In the genomic region with DNA sequence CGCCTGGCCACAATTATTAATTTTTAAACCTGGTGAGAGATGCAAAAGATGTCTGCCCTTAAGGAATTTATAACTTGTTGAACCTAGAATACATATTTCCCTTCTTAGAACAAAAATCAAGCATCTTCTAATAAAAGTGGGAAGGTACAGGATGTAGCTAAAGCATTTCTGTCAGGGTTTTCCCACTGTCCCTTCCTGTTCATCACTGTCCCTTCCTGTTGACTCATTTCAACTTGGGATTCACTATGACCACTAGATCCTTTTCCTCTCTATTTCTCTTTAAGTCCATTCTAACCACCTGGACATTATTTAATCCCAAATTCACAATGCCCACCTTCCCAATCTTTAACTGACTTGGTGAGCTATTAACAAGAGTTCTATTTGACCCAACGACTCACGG, we compare ENCODE assay signal across 17 cellular contexts. TPM values are rescaled to one million over a fixed set of nuclear protein-coding genes. Genes with fewer than 3 reads are reported as not detected.
DNase-seq lines count a peak whose midpoint lies in the region; ATAC-seq, FAIRE-seq and TF ChIP-seq lines count a peak whose summit lies in the region.
"Had no signal": no experiment of that assay in that cellular context is flagged by ENCODE, and none has a peak within 500 bp of the region (broad histone marks: within the 10 kb centered on the region; RNA-seq: fewer than 3 reads in every experiment).

No MANE protein-coding gene starts in this region.

- H2AFZ ChIP-seq in endothelial cell of umbilical vein (ENCODE audit: low read depth, low read length), result no peak overlapping the region

- peak overlapping the region; percentile 39 for H3K27ac ChIP-seq in endothelial cell of umbilical vein (ENCODE audit: insufficient read depth, low read depth, low read length)
- H3K27ac ChIP-seq in upper lobe of right lung, result peak overlapping the region; percentile 42

- peaks cover 1% of the 10 kb centered on the region; the same call in 1 of the 2 replicates for H3K27me3 Mint-ChIP-seq in HFFc6 (ENCODE audit: insufficient read depth)
- no peaks in the 10 kb centered on the region for H3K27me3 Mint-ChIP-seq in nephron progenitor cell (ENCODE audit: low read depth, poor library complexity)
- no peaks in the 10 kb centered on the region for H3K27me3 Mint-ChIP-seq in stimulated activated naive B cell treated with anti-CD40 and anti-IgM and Interleukin-4, amounts not matched to agents 10 μg/mL and 1 μg/mL and 100 μg/mL, for 72 hours
- H3K27me3 Mint-ChIP-seq: B cell; CD4-positive, alpha-beta memory T cell had no signal

- H3K9me3 ChIP-seq in endothelial cell of umbilical vein (replicated peaks; ENCODE audit: control insufficient read depth, insufficient read depth, low read length) (no peaks in the 10 kb centered on the region), upper lobe of right lung (no peaks in the 10 kb centered on the region)

- no peak overlapping the region for H3K4me3 ChIP-seq in endothelial cell of umbilical vein (replicated peaks in 1 of 3; ENCODE audit: insufficient read depth in 1 of 3, low read depth in 1 of 3, low read length in 3 of 3)
- no peak overlapping the region for H3K4me3 ChIP-seq in upper lobe of right lung

- no peak for ATAC-seq in upper lobe of right lung
- ATAC-seq in GM18907 (IDR thresholded peaks at IDR 0.05; ENCODE audit: unreplicated experiment), result no peak
- ATAC-seq in stimulated activated naive B cell treated with anti-CD40 and anti-IgM and Interleukin-4, amounts not matched to agents 10 μg/mL and 1 μg/mL and 100 μg/mL, for 72 hours (replicated peaks), result no peak

- no peaks in the 10 kb centered on the region for H3K27me3 ChIP-seq in endothelial cell of umbilical vein (ENCODE audit: control insufficient read depth in 2 of 2, insufficient read depth in 2 of 2, low read length in 2 of 2)
- H3K27me3 ChIP-seq in upper lobe of right lung, result no peaks in the 10 kb centered on the region

- no peak for TF ChIP-seq POLR2A in endothelial cell of umbilical vein (IDR thresholded peaks at IDR 0.05; ENCODE audit: low read depth, low read length)

- H3K4me2 ChIP-seq in endothelial cell of umbilical vein (ENCODE audit: insufficient read depth, low read length), result no peak overlapping the region

- H3K79me2 ChIP-seq in endothelial cell of umbilical vein (ENCODE audit: control insufficient read depth, insufficient read depth, low read length), result no peaks in the 10 kb centered on the region

- H3K4me1 Mint-ChIP-seq in HFFc6 (ENCODE audit: low read depth), result peaks cover 22% of the 10 kb centered on the region
- peaks cover 42% of the 10 kb centered on the region for H3K4me1 Mint-ChIP-seq in nephron progenitor cell
- H3K4me1 Mint-ChIP-seq in stimulated activated naive B cell treated with anti-CD40 and anti-IgM and Interleukin-4, amounts not matched to agents 10 μg/mL and 1 μg/mL and 100 μg/mL, for 72 hours, result peaks cover 12 to 23% of the 10 kb centered on the region in 2 donors

- H3K4me1 ChIP-seq in endothelial cell of umbilical vein (ENCODE audit: control insufficient read depth, extremely low read depth, insufficient read depth, low read length), result peaks cover 15% of the 10 kb centered on the region
- H3K4me1 ChIP-seq in upper lobe of right lung, result peaks cover 9% of the 10 kb centered on the region

- no peak overlapping the region for H3K9ac ChIP-seq in endothelial cell of umbilical vein (replicated peaks; ENCODE audit: extremely low read depth, insufficient read depth, low read length)

- DNase-seq in HFFc6 (no peak), endothelial cell of umbilical vein (ENCODE audit: low read depth, low spot score) (no peak), nephron progenitor cell (no peak), upper lobe of right lung (no peak), GM13977 (ENCODE audit: low spot score) (no peak)
- no peak for DNase-seq in stimulated activated naive B cell treated with anti-CD40 and anti-IgM and Interleukin-4, amounts not matched to agents 10 μg/mL and 1 μg/mL and 100 μg/mL, for 72 hours
- DNase-seq: CD4-positive, alpha-beta memory T cell; GF-D8; Kasumi-1; NCI-H187 treated with DMSO at 0.1 percent for 48 hours; NCI-H2171; NCI-H82; SHP77 treated with DMSO at 0.1 percent for 48 hours had no signal

- H3K4me3 Mint-ChIP-seq in HFFc6 (no peak overlapping the region), nephron progenitor cell (no peak overlapping the region)
- no peak overlapping the region for H3K4me3 Mint-ChIP-seq in stimulated activated naive B cell treated with anti-CD40 and anti-IgM and Interleukin-4, amounts not matched to agents 10 μg/mL and 1 μg/mL and 100 μg/mL, for 72 hours
- H3K4me3 Mint-ChIP-seq: B cell; CD4-positive, alpha-beta memory T cell had no signal

- peaks cover 16% of the 10 kb centered on the region for H3K36me3 Mint-ChIP-seq in HFFc6 (ENCODE audit: low read depth)
- peaks cover 65% of the 10 kb centered on the region for H3K36me3 Mint-ChIP-seq in nephron progenitor cell (ENCODE audit: low read depth)
- peaks cover 11 to 36% of the 10 kb centered on the region in 2 donors for H3K36me3 Mint-ChIP-seq in stimulated activated naive B cell treated with anti-CD40 and anti-IgM and Interleukin-4, amounts not matched to agents 10 μg/mL and 1 μg/mL and 100 μg/mL, for 72 hours

- H3K36me3 ChIP-seq in endothelial cell of umbilical vein (ENCODE audit: control insufficient read depth in 2 of 2, extremely low read depth in 1 of 2, insufficient read depth in 2 of 2, low read length in 2 of 2) (peaks cover 4 to 5% of the 10 kb centered on the region in 2 experiments), upper lobe of right lung (no peaks in the 10 kb centered on the region)

- peak; percentile 24 for FAIRE-seq in endothelial cell of umbilical vein (lab: Jason Lieb, UNC)
- FAIRE-seq: H1, RCC 7860 had no signal

- no peaks in the 10 kb centered on the region for H3K9me1 ChIP-seq in endothelial cell of umbilical vein (replicated peaks; ENCODE audit: control insufficient read depth, extremely low read depth, insufficient read depth, low read length)

- peak overlapping the region; percentile 64 for H3K27ac Mint-ChIP-seq in HFFc6
- peak overlapping the region; percentile 52 for H3K27ac Mint-ChIP-seq in nephron progenitor cell
- H3K27ac Mint-ChIP-seq in stimulated activated naive B cell treated with anti-CD40 and anti-IgM and Interleukin-4, amounts not matched to agents 10 μg/mL and 1 μg/mL and 100 μg/mL, for 72 hours, result no peak overlapping the region
- H3K27ac Mint-ChIP-seq: B cell; CD4-positive, alpha-beta memory T cell had no signal

- POLR2A ChIA-PET in endothelial cell of umbilical vein (lab: Charles Lee), result no interaction called here

- CTCF ChIA-PET in endothelial cell of umbilical vein (lab: Charles Lee), result interaction anchor here (2.4 to 7.4 kb wide), 4 partner anchors 12 to 240 kb away, joined by 19 to 410 read pairs (median 49); a partner anchor contains a TSS

- H3K9me3 Mint-ChIP-seq in HFFc6 (no peaks in the 10 kb centered on the region), nephron progenitor cell (no peaks in the 10 kb centered on the region)
- no peaks in the 10 kb centered on the region for H3K9me3 Mint-ChIP-seq in stimulated activated naive B cell treated with anti-CD40 and anti-IgM and Interleukin-4, amounts not matched to agents 10 μg/mL and 1 μg/mL and 100 μg/mL, for 72 hours
- H3K9me3 Mint-ChIP-seq: CD4-positive, alpha-beta memory T cell had no signal

- intact Hi-C loops in endothelial cell of umbilical vein (cut with micrococcal nuclease), result no loop called here
- intact Hi-C loops in upper lobe of right lung (cut with DNase I), result loop anchor here (5.0 kb wide), 1 partner anchor 239 kb away; no protein-coding TSS in a partner anchor

- BruUV-seq in endothelial cell of umbilical vein (replicated peaks; lab: Mats Ljungman, UMichigan), result no TSS peak

- H4K20me1 ChIP-seq in endothelial cell of umbilical vein (replicated peaks; ENCODE audit: control insufficient read depth, extremely low read depth, insufficient read depth, low read length), result no peaks in the 10 kb centered on the region

- dilution Hi-C loops in endothelial cell of umbilical vein (cut with MboI; ENCODE audit: extremely low pct_ligation_motif_present, low sequenced_read_pairs), result no loop called here

- no peak for TF ChIP-seq CTCF in HFFc6 (IDR thresholded peaks at IDR 0.05)
- TF ChIP-seq CTCF in endothelial cell of umbilical vein (IDR thresholded peaks at IDR 0.05; ENCODE audit: extremely low read depth in 1 of 2, insufficient read depth in 1 of 2, low read depth in 1 of 2, low read length in 2 of 2), result no peak
- TF ChIP-seq CTCF in nephron progenitor cell (IDR thresholded peaks at IDR 0.05), result no peak
- no peak for TF ChIP-seq CTCF in upper lobe of right lung (IDR thresholded peaks at IDR 0.05)
- TF ChIP-seq CTCF in GM13977 (IDR thresholded peaks at IDR 0.05; ENCODE audit: extremely low read depth, insufficient read depth, missing control alignments), result no peak

- in situ Hi-C loops in GM13977 (cut with MboI; ENCODE audit: low pct_unique_long_range_greater_than_20kb, low sequenced_read_pairs, unreplicated experiment), result loop anchor here (25.0 kb wide), 1 partner anchor 239 kb away; a partner anchor contains a TSS

TF ChIP-seq in endothelial cell of umbilical vein, 7 proteins besides CTCF, POLR2A, EP300 and RAD21:
- TF ChIP-seq FOS (IDR thresholded peaks at IDR 0.05; ENCODE audit: borderline replicate concordance, insufficient read depth, low read length) (no peak), MYC (IDR thresholded peaks at IDR 0.05; ENCODE audit: low read depth, low read length) (no peak), EZH2 (IDR thresholded peaks at IDR 0.05; ENCODE audit: borderline replicate concordance, low read depth, low read length, severe bottlenecking) (no peak), GATA2 (IDR thresholded peaks at IDR 0.05; ENCODE audit: insufficient read depth, insufficient read length, low read depth, low read length) (no peak), POLR2AphosphoS5 (IDR thresholded peaks at IDR 0.05; ENCODE audit: insufficient read depth, low read depth, low read length) (no peak), JUN (IDR thresholded peaks at IDR 0.05; ENCODE audit: borderline replicate concordance, insufficient read depth, insufficient read length, low read depth) (no peak)
- TF ChIP-seq, protein P1, sequence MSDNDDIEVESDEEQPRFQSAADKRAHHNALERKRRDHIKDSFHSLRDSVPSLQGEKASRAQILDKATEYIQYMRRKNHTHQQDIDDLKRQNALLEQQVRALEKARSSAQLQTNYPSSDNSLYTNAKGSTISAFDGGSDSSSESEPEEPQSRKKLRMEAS (IDR thresholded peaks at IDR 0.05; ENCODE audit: insufficient read depth, insufficient read length), result no peak

RNA-seq across cellular contexts. Expression of a gene that starts 33.9 kb away (rescaled TPM):
- total RNA-seq in HFFc6 (2021; fragmentation: NEBNext Ultra II Directional; extraction: Animal tissue kit (Norgen Biotek cat#: 25700)), result 1 to 10 TPM in 5 of 6 experiments, under 1 TPM in 1; 0.60 to 2.5 (median 1.3) TPM
- total RNA-seq in endothelial cell of umbilical vein (11.6 and 13.6 TPM in 2 replicates), upper lobe of right lung (9.0 TPM)
- polyA plus RNA-seq in endothelial cell of umbilical vein, result 11.5 and 14.3 TPM in 2 replicates
- 2.1 and 2.5 TPM in 2 replicates for polyA plus RNA-seq in endothelial cell of umbilical vein (2011; cell fraction: cytosol; rRNA removed)
- 86.8 and 118 TPM in 2 replicates for polyA plus RNA-seq in endothelial cell of umbilical vein (2011; cell fraction: nucleus; rRNA removed)
- polyA plus RNA-seq in endothelial cell of umbilical vein (2012), result 1.4 and 2.0 TPM in 2 replicates
- polyA minus RNA-seq in endothelial cell of umbilical vein, result 28.7 and 31.1 TPM in 2 replicates
- polyA minus RNA-seq in endothelial cell of umbilical vein (2011; cell fraction: cytosol; rRNA and poly(A)+ RNA removed), result not detected
- 30.6 and 36.2 TPM in 2 replicates for polyA minus RNA-seq in endothelial cell of umbilical vein (2011; cell fraction: nucleus; rRNA and poly(A)+ RNA removed)
